Comparison of ENCODE assay signal across 1 cellular context in the genomic region with DNA sequence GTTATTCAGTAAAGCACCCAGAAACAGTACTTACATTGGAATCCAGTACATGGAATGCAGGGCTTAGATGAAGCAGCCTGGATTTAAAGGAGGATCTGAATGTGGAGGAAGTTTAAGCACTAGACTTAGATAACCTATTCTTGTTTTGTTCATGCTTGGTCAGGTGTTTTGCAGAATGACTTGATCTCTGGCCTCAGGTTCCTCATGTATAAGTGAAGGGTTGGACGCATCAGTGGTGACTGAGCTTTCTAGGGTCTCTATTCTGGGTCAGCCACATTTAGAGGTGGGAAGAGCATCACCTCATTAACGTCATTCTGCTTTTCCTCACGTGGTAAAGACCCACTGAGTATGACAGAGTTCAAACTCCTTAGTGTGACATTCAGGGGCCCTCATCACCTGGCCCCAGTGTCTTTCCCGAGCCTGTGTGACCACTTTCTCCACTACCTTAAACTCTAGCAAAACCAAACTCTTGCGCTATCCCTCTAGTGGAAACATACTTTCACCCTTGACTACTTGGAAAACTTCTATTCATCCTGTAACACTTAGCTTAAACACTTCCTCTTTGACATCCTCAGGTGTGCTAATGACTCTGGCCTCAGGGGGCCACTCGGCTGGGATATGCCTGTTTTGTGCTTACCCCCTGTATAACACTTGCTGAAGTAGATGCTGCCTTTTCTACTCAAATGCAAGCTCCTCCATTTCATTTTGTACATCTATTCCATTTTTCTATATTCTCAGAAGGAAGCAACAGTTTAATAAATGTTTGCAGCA.
A peak's percentile ranks its signal among the peaks of the same experiment; 100 is the strongest.
TF ChIP-seq lines count a peak whose summit lies in the region.

No MANE protein-coding gene starts in this region.

TF ChIP-seq in GM12878, 131 proteins besides CTCF, POLR2A, EP300 and RAD21:
- no peak for TF ChIP-seq GATAD2B (conservative IDR thresholded peaks at IDR 0.05; ENCODE audit: low read depth)
- TF ChIP-seq SPI1 (IDR thresholded peaks at IDR 0.05; ENCODE audit: borderline replicate concordance, insufficient read depth, low read depth, low read length), result peak; percentile 55; the same call in 1 of the 2 replicates
